1 cellular context compared by ENCODE assay signal in genomic region chr5:138028262-138028976, GRCh38.
TF ChIP-seq lines count a peak whose summit lies in the region.

No MANE protein-coding gene starts in this region.

TF ChIP-seq in GM12878, 131 proteins besides CTCF, POLR2A, EP300 and RAD21:
- TF ChIP-seq HDGF (IDR thresholded peaks at IDR 0.05) (peak; percentile 87), BCL11A (IDR thresholded peaks at IDR 0.05; ENCODE audit: low read depth, low read length) (0 out of 2 replicates have a peak, but pooled peaks have one; percentile 20), NBN (IDR thresholded peaks at IDR 0.05) (peak; percentile 82; the same call in 1 of the 2 replicates), RUNX3 (IDR thresholded peaks at IDR 0.05; ENCODE audit: low read length) (peak; percentile 27; the same call in 1 of the 2 replicates), PAX8 (IDR thresholded peaks at IDR 0.05) (0 out of 2 replicates have a peak, but pooled peaks have one; percentile 54), ZNF687 (IDR thresholded peaks at IDR 0.05) (peak; percentile 78), RELB (IDR thresholded peaks at IDR 0.05; ENCODE audit: low read depth) (peak; percentile 11; the same call in 1 of the 2 replicates), MTA2 (IDR thresholded peaks at IDR 0.05; ENCODE audit: low read depth) (peak; percentile 64; the same call in 1 of the 2 replicates), BHLHE40 (IDR thresholded peaks at IDR 0.05; ENCODE audit: borderline replicate concordance in 1 of 2, low read depth in 2 of 2, low read length in 1 of 2) (peak in 1 of 2 experiments; percentile 49; a peak in 2 of 4 replicates), GATAD2B (conservative IDR thresholded peaks at IDR 0.05; ENCODE audit: low read depth) (0 out of 2 replicates have a peak, but pooled peaks have one; percentile 30), ZNF24 (IDR thresholded peaks at IDR 0.05) (peak; percentile 95), NFIC (IDR thresholded peaks at IDR 0.05; ENCODE audit: low read depth, low read length) (0 out of 2 replicates have a peak, but pooled peaks have one; percentile 16), DPF2 (IDR thresholded peaks at IDR 0.05) (peak; percentile 81), NR2F1 (conservative IDR thresholded peaks at IDR 0.05) (peak; percentile 89), ZNF384 (IDR thresholded peaks at IDR 0.05; ENCODE audit: borderline replicate concordance, low read depth, low read length) (peak; percentile 69; the same call in 1 of the 2 replicates), JUNB (IDR thresholded peaks at IDR 0.05) (peak; percentile 43), SKIL (IDR thresholded peaks at IDR 0.05; ENCODE audit: low read depth, poor library complexity, severe bottlenecking) (peak; percentile 85), BMI1 (IDR thresholded peaks at IDR 0.05; ENCODE audit: borderline replicate concordance) (0 out of 2 replicates have a peak, but pooled peaks have one; percentile 51), NR2C1 (IDR thresholded peaks at IDR 0.05) (peak; percentile 52), IKZF1 (conservative IDR thresholded peaks at IDR 0.05) (peak; percentile 74), MEF2B (IDR thresholded peaks at IDR 0.05; ENCODE audit: partially characterized antibody, poor library complexity, severe bottlenecking) (peak; percentile 93)
- TF ChIP-seq, protein P1, sequence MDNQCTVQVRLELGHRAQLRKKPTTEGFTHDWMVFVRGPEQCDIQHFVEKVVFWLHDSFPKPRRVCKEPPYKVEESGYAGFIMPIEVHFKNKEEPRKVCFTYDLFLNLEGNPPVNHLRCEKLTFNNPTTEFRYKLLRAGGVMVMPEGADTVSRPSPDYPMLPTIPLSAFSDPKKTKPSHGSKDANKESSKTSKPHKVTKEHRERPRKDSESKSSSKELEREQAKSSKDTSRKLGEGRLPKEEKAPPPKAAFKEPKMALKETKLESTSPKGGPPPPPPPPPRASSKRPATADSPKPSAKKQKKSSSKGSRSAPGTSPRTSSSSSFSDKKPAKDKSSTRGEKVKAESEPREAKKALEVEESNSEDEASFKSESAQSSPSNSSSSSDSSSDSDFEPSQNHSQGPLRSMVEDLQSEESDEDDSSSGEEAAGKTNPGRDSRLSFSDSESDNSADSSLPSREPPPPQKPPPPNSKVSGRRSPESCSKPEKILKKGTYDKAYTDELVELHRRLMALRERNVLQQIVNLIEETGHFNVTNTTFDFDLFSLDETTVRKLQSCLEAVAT (IDR thresholded peaks at IDR 0.05), result peak; percentile 28; the same call in 1 of the 2 replicates
TF ChIP-seq in GM12878: peak in this region for 22; not testable (repeated sequence) for 109.
